Comparison of ENCODE assay signal across 15 cellular contexts in the genomic region with DNA sequence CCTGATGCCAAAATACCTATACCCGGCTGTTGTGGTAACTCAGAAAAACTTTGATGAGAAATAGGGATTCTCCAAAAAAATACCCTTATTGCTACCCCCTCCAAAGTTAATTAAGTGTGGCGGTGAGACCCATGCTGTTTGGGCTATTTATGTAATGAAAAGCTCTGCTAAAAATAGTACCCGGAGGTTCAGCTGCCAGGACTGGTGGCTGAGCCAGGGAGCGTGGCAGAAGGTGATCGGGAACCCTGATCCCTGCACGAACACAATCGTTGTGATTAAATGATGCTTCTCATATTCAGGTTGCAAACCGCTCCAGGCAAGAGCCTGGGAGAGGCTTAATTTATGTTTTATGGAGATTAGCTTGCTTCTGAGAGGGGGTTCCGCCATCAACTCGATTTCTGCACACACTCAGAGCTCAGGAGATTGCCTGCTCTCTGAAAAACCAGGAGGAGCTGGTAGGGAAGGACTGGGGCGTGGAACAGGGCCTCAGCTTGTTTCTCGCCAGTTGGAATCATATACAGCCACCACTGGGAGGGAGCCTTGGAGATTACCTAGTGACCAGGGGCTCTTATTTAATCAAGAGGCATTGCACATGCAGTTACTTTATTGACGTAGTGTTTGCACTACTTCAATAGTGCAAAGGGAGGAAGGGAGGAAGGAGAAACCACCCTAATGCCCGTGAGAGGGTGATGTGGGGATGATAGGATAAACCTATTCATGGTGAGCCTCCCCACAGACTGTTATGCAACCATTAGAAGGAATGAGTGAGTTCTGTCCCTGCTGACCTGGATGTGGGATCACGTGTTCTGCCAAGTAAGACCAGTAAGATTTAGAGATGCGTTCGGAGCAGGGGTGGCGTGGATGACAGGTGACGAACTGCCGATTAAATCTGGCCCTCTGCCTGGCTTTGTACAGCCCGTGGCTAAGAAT. TPM values are rescaled to one million over a fixed set of nuclear protein-coding genes. Genes with fewer than 3 reads are reported as not detected.
DNase-seq lines count a peak whose midpoint lies in the region; ATAC-seq, FAIRE-seq and TF ChIP-seq lines count a peak whose summit lies in the region.
"Had no signal": no experiment of that assay in that cellular context is flagged by ENCODE, and none has a peak within 500 bp of the region (broad histone marks: within the 10 kb centered on the region; RNA-seq: fewer than 3 reads in every experiment).

No MANE protein-coding gene starts in this region.

- no peak for TF ChIP-seq CTCF in omental fat pad (IDR thresholded peaks at IDR 0.05)
- no peak for TF ChIP-seq CTCF in A673 (conservative IDR thresholded peaks at IDR 0.05; ENCODE audit: low read depth, low read length)

- FAIRE-seq in RCC 7860 (lab: Jason Lieb, UNC): no peak
- FAIRE-seq: bronchial epithelial cell had no signal

- H3K36me3 ChIP-seq in A673 (ENCODE audit: insufficient read depth, low read length, poor library complexity, severe bottlenecking): no peaks in the 10 kb centered on the region
- H3K36me3 ChIP-seq: HAP-1, MG63, ovary had no signal

- DNase-seq in DMS79 treated with DMSO at 0.1 percent for 48 hours (lab: John Stamatoyannopoulos, UW) (peak; percentile 42), RPMI8226 (peak; percentile 38), Right ventricle myocardium inferior (ENCODE audit: missing footprints) (no peak), omental fat pad (ENCODE audit: low spot score) (peak; percentile 11), A673 (ENCODE audit: low spot score) (no peak), RCC 7860 (ENCODE audit: low spot score) (no peak), NCI-H1092 treated with DMSO at 0.1 percent for 48 hours (lab: John Stamatoyannopoulos, UW) (no peak), GF-D8 (lab: John Stamatoyannopoulos, UW) (no peak)
- DNase-seq: activated CD4-positive, alpha-beta T cell treated with anti-CD3 and anti-CD28 coated beads, Interleukin-2, amount 10 ng/mL, durations not matched to agents 24 days and 14 days; mesenchymal stem cell; MG63; ovary; T1000 had no signal

- H3K27ac ChIP-seq in A673 (ENCODE audit: low read depth, low read length, poor library complexity, severe bottlenecking): no peak overlapping the region
- H3K27ac ChIP-seq: ovary had no signal

- H3K27me3 ChIP-seq in A673 (replicated peaks; ENCODE audit: insufficient read depth, low read depth, low read length, poor library complexity): peaks cover 68% of the 10 kb centered on the region
- H3K27me3 ChIP-seq: ovary had no signal

- BruUV-seq in A673 (replicated peaks; lab: Mats Ljungman, UMichigan): no TSS peak

- H3K4me1 ChIP-seq in A673 (ENCODE audit: insufficient read depth, low read length, poor library complexity, severe bottlenecking): no peaks in the 10 kb centered on the region
- H3K4me1 ChIP-seq: HAP-1 had no signal

- intact Hi-C loops in Right ventricle myocardium inferior (cut with DNase I) (no loop called here), A673 (cut with micrococcal nuclease; ENCODE audit: unreplicated experiment) (no loop called here)

- no peak overlapping the region for H3K4me3 ChIP-seq in A673 (ENCODE audit: low read depth, low read length, poor library complexity, severe bottlenecking)
- H3K4me3 ChIP-seq: HAP-1, MG63, ovary had no signal

- no peaks in the 10 kb centered on the region for H3K9me3 ChIP-seq in A673 (ENCODE audit: low read depth, low read length, poor library complexity, severe bottlenecking)
- H3K9me3 ChIP-seq: HAP-1, MG63, ovary had no signal

- CTCF ChIA-PET in A673 (lab: Charles Lee): no interaction called here

- POLR2A ChIA-PET in A673 (lab: Charles Lee; ENCODE audit: low non-redundant PET): no interaction called here

- ATAC-seq in Right ventricle myocardium inferior: peak; percentile 59
- ATAC-seq in omental fat pad (ENCODE audit: low FRiP score): no peak

RNA-seq across cellular contexts. Expression of a gene that starts 23.4 kb away (rescaled TPM):
- total RNA-seq in Right ventricle myocardium inferior (46.6 TPM), omental fat pad (10 to 100 TPM in 2 of 4 donors, 1 to 10 TPM in 2; 2.9 to 22.6 (median 10.4) TPM), A673 (2021) (0.09 TPM in 1 of 2 replicates, not detected in the other)
- total RNA-seq: bronchial epithelial cell had no signal

Comparison
In these comparisons a context has a peak if more than half of its experiments do, and no peak if none do; other contexts are left out.
1. DNase-seq: peak in DMS79 treated with DMSO at 0.1 percent for 48 hours (single experiment), RPMI8226 (single experiment) and omental fat pad (single experiment); none in Right ventricle myocardium inferior (single experiment), A673 (single experiment), RCC 7860 (single experiment), NCI-H1092 treated with DMSO at 0.1 percent for 48 hours (single experiment) and GF-D8 (single experiment).